8 cellular contexts compared by ENCODE assay signal in genomic region chr12:92143280-92143679, GRCh38. TPM values are rescaled to one million over a fixed set of nuclear protein-coding genes. Genes with fewer than 3 reads are reported as not detected.
A peak's percentile ranks its signal among the peaks of the same experiment; 100 is the strongest.
DNase-seq lines count a peak whose midpoint lies in the region; ATAC-seq, FAIRE-seq and TF ChIP-seq lines count a peak whose summit lies in the region.

No MANE protein-coding gene starts in this region.

- CTCF ChIA-PET in activated CD8-positive, alpha-beta memory T cell treated with anti-CD3 and anti-CD28 coated beads, Interleukin-2, amount 10 ng/mL, durations not matched to agents 7 days and 5 days (lab: Charles Lee): interaction anchor here (0.9 to 4.2 kb wide), 11 partner anchors 9 to 762 kb away, joined by 3 to 48 read pairs (median 4); no protein-coding TSS in a partner anchor

- H3K27ac Mint-ChIP-seq in activated CD8-positive, alpha-beta memory T cell treated with anti-CD3 and anti-CD28 coated beads, Interleukin-2, amount 10 ng/mL, durations not matched to agents 7 days and 5 days: peak overlapping the region; percentile 94
- H3K27ac Mint-ChIP-seq in activated naive CD8-positive, alpha-beta T cell treated with anti-CD3 and anti-CD28 coated beads, Interleukin-2, amount 50 U/mL, for 24 hours: peak overlapping the region; percentile 90

- H3K4me3 ChIP-seq in left lung (peak overlapping the region; percentile 76 to 85), thoracic aorta (peak overlapping the region; percentile 97)

- H3K27ac ChIP-seq in left lung: peak overlapping the region; percentile 99 to 100
- peak overlapping the region; percentile 91 to 99 for H3K27ac ChIP-seq in thoracic aorta

- H3K4me3 Mint-ChIP-seq in activated CD8-positive, alpha-beta memory T cell treated with anti-CD3 and anti-CD28 coated beads, Interleukin-2, amount 10 ng/mL, durations not matched to agents 7 days and 5 days: peak overlapping the region; percentile 94
- peak overlapping the region; percentile 99 for H3K4me3 Mint-ChIP-seq in activated naive CD8-positive, alpha-beta T cell treated with anti-CD3 and anti-CD28 coated beads, Interleukin-2, amount 50 U/mL, for 24 hours

- ATAC-seq in activated CD8-positive, alpha-beta memory T cell treated with anti-CD3 and anti-CD28 coated beads, Interleukin-2, amount 10 ng/mL, durations not matched to agents 7 days and 5 days: no peak
- no peak for ATAC-seq in activated naive CD8-positive, alpha-beta T cell treated with anti-CD3 and anti-CD28 coated beads, Interleukin-2, amount 50 U/mL, for 24 hours
- no peak for ATAC-seq in left lung
- no peak for ATAC-seq in thoracic aorta (ENCODE audit: insufficient number of reproducible peaks, low FRiP score, low read depth)

- no peaks in the 10 kb centered on the region for H3K9me3 ChIP-seq in left lung
- H3K9me3 ChIP-seq in thoracic aorta: no peaks in the 10 kb centered on the region

- peaks cover 38% of the 10 kb centered on the region for H3K4me1 Mint-ChIP-seq in activated CD8-positive, alpha-beta memory T cell treated with anti-CD3 and anti-CD28 coated beads, Interleukin-2, amount 10 ng/mL, durations not matched to agents 7 days and 5 days
- peaks cover 36% of the 10 kb centered on the region for H3K4me1 Mint-ChIP-seq in activated naive CD8-positive, alpha-beta T cell treated with anti-CD3 and anti-CD28 coated beads, Interleukin-2, amount 50 U/mL, for 24 hours

- TF ChIP-seq CTCF in left lung (IDR thresholded peaks at IDR 0.05): no peak
- no peak for TF ChIP-seq CTCF in thoracic aorta (IDR thresholded peaks at IDR 0.05)
- TF ChIP-seq CTCF in D721Med (IDR thresholded peaks at IDR 0.05; ENCODE audit: insufficient read depth, missing control alignments): no peak

- FAIRE-seq in D721Med (lab: Jason Lieb, UNC): no peak

- H3K9me3 Mint-ChIP-seq in activated CD8-positive, alpha-beta memory T cell treated with anti-CD3 and anti-CD28 coated beads, Interleukin-2, amount 10 ng/mL, durations not matched to agents 7 days and 5 days (ENCODE audit: low read depth): no peaks in the 10 kb centered on the region
- H3K9me3 Mint-ChIP-seq in activated naive CD8-positive, alpha-beta T cell treated with anti-CD3 and anti-CD28 coated beads, Interleukin-2, amount 50 U/mL, for 24 hours: no peaks in the 10 kb centered on the region

- H3K27me3 ChIP-seq in left lung: no peaks in the 10 kb centered on the region
- H3K27me3 ChIP-seq in thoracic aorta (replicated peaks; ENCODE audit: insufficient read depth): no peaks in the 10 kb centered on the region

- H3K27me3 Mint-ChIP-seq in activated CD8-positive, alpha-beta memory T cell treated with anti-CD3 and anti-CD28 coated beads, Interleukin-2, amount 10 ng/mL, durations not matched to agents 7 days and 5 days: no peaks in the 10 kb centered on the region
- peaks cover 1% of the 10 kb centered on the region for H3K27me3 Mint-ChIP-seq in activated naive CD8-positive, alpha-beta T cell treated with anti-CD3 and anti-CD28 coated beads, Interleukin-2, amount 50 U/mL, for 24 hours

- H3K36me3 Mint-ChIP-seq in activated CD8-positive, alpha-beta memory T cell treated with anti-CD3 and anti-CD28 coated beads, Interleukin-2, amount 10 ng/mL, durations not matched to agents 7 days and 5 days: peaks cover 54% of the 10 kb centered on the region
- peaks cover 63% of the 10 kb centered on the region for H3K36me3 Mint-ChIP-seq in activated naive CD8-positive, alpha-beta T cell treated with anti-CD3 and anti-CD28 coated beads, Interleukin-2, amount 50 U/mL, for 24 hours (ENCODE audit: low read depth)

- intact Hi-C loops in left lung (cut with DNase I): no loop called here

- DNase-seq in activated CD8-positive, alpha-beta memory T cell treated with anti-CD3 and anti-CD28 coated beads, Interleukin-2, amount 10 ng/mL, durations not matched to agents 7 days and 5 days: no peak
- no peak for DNase-seq in activated CD8-positive, alpha-beta memory T cell treated with anti-CD3 and anti-CD28 coated beads, Interleukin-2, amount 50 U/mL, for 4 hours
- no peak for DNase-seq in activated naive CD8-positive, alpha-beta T cell treated with anti-CD3 and anti-CD28 coated beads, Interleukin-2, amount 50 U/mL, for 24 hours
- DNase-seq in left lung (no peak), thoracic aorta (ENCODE audit: low spot score) (no peak), COLO668 (lab: John Stamatoyannopoulos, UW; ENCODE audit: unreplicated experiment) (no peak), D721Med (ENCODE audit: insufficient read length, low spot score) (no peak)
- no peak for DNase-seq in stimulated activated CD4-positive, alpha-beta T cell treated with anti-CD3 and anti-CD28 coated beads, Interleukin-15, amount 100 ng/mL, for 24 hours

- H3K36me3 ChIP-seq in left lung (peaks cover 0 to 26% of the 10 kb centered on the region in 2 donors), thoracic aorta (peaks cover 6% of the 10 kb centered on the region)

- H3K4me1 ChIP-seq in left lung (peaks cover 13 to 42% of the 10 kb centered on the region in 2 donors), thoracic aorta (ENCODE audit: control insufficient read depth in 1 of 2, low read depth in 2 of 2) (peaks cover 6 to 17% of the 10 kb centered on the region in 2 donors)

RNA-seq across cellular contexts. Expression of gene BTG1, which starts 2.4 kb away (rescaled TPM):
- total RNA-seq in activated CD8-positive, alpha-beta memory T cell treated with anti-CD3 and anti-CD28 coated beads, Interleukin-2, amount 10 ng/mL, durations not matched to agents 7 days and 5 days: 100 to 1,000 TPM in 1 of 2 experiments, 10 to 100 TPM in 1; 91.7 to 132 TPM
- 100 to 1,000 TPM in 1 of 2 donors, 10 to 100 TPM in 1; 87.9 to 114 TPM for total RNA-seq in left lung
- total RNA-seq in thoracic aorta: 10 to 100 TPM; 31.7 to 53.3 TPM
